In the genomic region with DNA sequence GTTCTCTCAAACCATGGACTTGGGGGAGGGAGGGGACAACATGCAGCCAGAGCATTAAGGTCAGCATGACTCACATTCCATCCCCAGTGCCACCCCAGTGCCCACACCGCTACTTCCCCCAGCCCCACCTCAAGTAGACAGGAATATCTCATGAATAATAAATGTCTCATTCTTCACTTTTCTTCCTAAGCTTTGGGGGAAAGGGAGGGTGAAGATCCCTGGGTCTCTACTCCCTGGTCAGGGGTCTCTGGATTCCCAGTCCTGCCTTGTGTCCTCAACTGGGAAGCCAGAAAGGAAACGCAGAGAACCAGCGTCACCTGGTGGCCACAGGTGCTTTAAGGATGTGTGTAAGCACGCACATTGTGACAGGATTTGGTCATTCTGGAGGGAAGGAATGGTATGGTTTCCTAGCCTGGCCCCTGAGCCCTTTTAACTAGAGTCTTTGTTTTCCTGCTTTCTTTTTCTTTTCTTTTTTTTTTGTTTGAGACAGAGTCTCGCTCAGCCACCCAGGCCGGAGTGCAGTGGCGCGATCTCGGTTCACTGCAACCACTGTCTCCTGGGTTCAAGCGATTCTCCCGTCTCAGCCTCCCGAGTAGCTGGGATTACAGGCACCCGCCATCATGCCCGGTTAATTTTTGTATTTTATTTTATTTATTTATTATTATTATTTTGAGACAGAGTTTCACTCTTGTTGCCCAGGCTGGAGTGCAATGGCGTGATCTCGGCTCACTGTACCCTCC, we compare ENCODE assay signal across 8 cellular contexts. TPM values are rescaled to one million over a fixed set of nuclear protein-coding genes. Genes with fewer than 3 reads are reported as not detected.
A peak's percentile ranks its signal among the peaks of the same experiment; 100 is the strongest.
DNase-seq lines count a peak whose midpoint lies in the region; ATAC-seq, FAIRE-seq and TF ChIP-seq lines count a peak whose summit lies in the region.

No MANE protein-coding gene starts in this region.

- H3K9me3 ChIP-seq in keratinocyte (ENCODE audit: control insufficient read depth, low read depth, low read length): no peaks in the 10 kb centered on the region

- no peaks in the 10 kb centered on the region for H3K27me3 Mint-ChIP-seq in MCF 10A (ENCODE audit: insufficient read depth, unreplicated experiment)

- H3K27ac Mint-ChIP-seq in MCF 10A (ENCODE audit: low read depth, unreplicated experiment): peak overlapping the region; percentile 70

- CTCF ChIA-PET in MCF 10A (lab: Yijun Ruan, JAX): interaction anchor here (0.6 to 6.1 kb wide), 41 partner anchors 10 to 329 kb away, joined by 3 to 57 read pairs (median 4); partner anchors contain the start of genes CBX5 and COPZ1

- dilution Hi-C loops in keratinocyte (cut with MboI; ENCODE audit: extremely low pct_ligation_motif_present, low sequenced_read_pairs): no loop called here

- no peaks in the 10 kb centered on the region for H3K27me3 ChIP-seq in keratinocyte (ENCODE audit: control insufficient read depth, extremely low read depth, insufficient read depth, low read length)

- POLR2A ChIA-PET in MCF 10A (lab: Yijun Ruan, JAX): interaction anchor here (0.7 to 2.8 kb wide), 7 partner anchors 81 to 144 kb away, joined by 3 to 8 read pairs (median 4); partner anchors contain the start of genes CBX5 and HNRNPA1

- H3K4me2 ChIP-seq in keratinocyte (ENCODE audit: control insufficient read depth, extremely low read depth, insufficient read depth, low read depth, low read length): no peak overlapping the region

- H3K4me1 Mint-ChIP-seq in MCF 10A (ENCODE audit: insufficient read depth, unreplicated experiment): peaks cover 21% of the 10 kb centered on the region

- H3K9ac ChIP-seq in keratinocyte (ENCODE audit: control insufficient read depth, extremely low read depth, insufficient read depth, low read length): peak overlapping the region; percentile 98

- H3K9me1 ChIP-seq in keratinocyte (ENCODE audit: control insufficient read depth, extremely low read depth, insufficient read depth, low read length): no peaks in the 10 kb centered on the region

- H4K20me1 ChIP-seq in keratinocyte (ENCODE audit: control insufficient read depth, extremely low read depth, insufficient read depth, low read length): no peaks in the 10 kb centered on the region

- no peak for ATAC-seq in HG02610 (IDR thresholded peaks at IDR 0.05; ENCODE audit: unreplicated experiment)
- no peak for ATAC-seq in HG02623 (IDR thresholded peaks at IDR 0.05; ENCODE audit: unreplicated experiment)

- TF ChIP-seq CTCF in MCF 10A (IDR thresholded peaks at IDR 0.05; ENCODE audit: unreplicated experiment) (peak; percentile 96), keratinocyte (optimal IDR thresholded peaks at IDR 0.05 in 1 of 3, IDR thresholded peaks at IDR 0.05 in 1 of 3, conservative IDR thresholded peaks at IDR 0.05 in 1 of 3; ENCODE audit: extremely low read depth in 1 of 3, insufficient read depth in 2 of 3, low read length in 3 of 3) (peak; percentile 82 to 98 (median 97))

- DNase-seq in GF-D8 (lab: John Stamatoyannopoulos, UW) (peak; percentile 3), NCI-H1105 treated with DMSO at 0.1 percent for 48 hours (lab: John Stamatoyannopoulos, UW) (peak; percentile 60), T follicular helper cell (ENCODE audit: low read depth) (peak; percentile 30), MCF 10A (ENCODE audit: unreplicated experiment) (peak; percentile 87), keratinocyte (ENCODE audit: low read depth, low spot score) (no peak)
- peak; percentile 52 to 60 for DNase-seq in stimulated activated CD4-positive, alpha-beta T cell treated with anti-CD3 and anti-CD28 coated beads, Interleukin-2, amount 100 ng/mL, for 48 hours

- peaks cover 25% of the 10 kb centered on the region for H3K4me1 ChIP-seq in keratinocyte (ENCODE audit: control insufficient read depth, extremely low read depth, insufficient read depth, low read length)

- H3K79me2 ChIP-seq in keratinocyte (ENCODE audit: control insufficient read depth, insufficient read depth, low read length): no peaks in the 10 kb centered on the region

- no TSS peak for BruUV-seq in MCF 10A (replicated peaks; lab: Mats Ljungman, UMichigan)

- no peaks in the 10 kb centered on the region for H3K36me3 ChIP-seq in keratinocyte (ENCODE audit: control insufficient read depth in 2 of 2, extremely low read depth in 1 of 2, insufficient read depth in 2 of 2, low read length in 2 of 2)

- no peak overlapping the region for H3K4me3 Mint-ChIP-seq in MCF 10A (ENCODE audit: unreplicated experiment)

- peak; percentile 66 for FAIRE-seq in keratinocyte (lab: Jason Lieb, UNC)

- H2AFZ ChIP-seq in keratinocyte (ENCODE audit: control insufficient read depth, low read length): no peak overlapping the region

- intact Hi-C loops in MCF 10A (cut with micrococcal nuclease): loop anchor here (1.0 to 10.0 kb wide), 5 partner anchors 24 to 356 kb away; partner anchors contain the start of genes HOXC8 and HOXC9

- peak overlapping the region; percentile 93 for H3K27ac ChIP-seq in keratinocyte (ENCODE audit: control insufficient read depth, insufficient read depth, low read length)

- no peaks in the 10 kb centered on the region for H3K36me3 Mint-ChIP-seq in MCF 10A (ENCODE audit: insufficient read depth, unreplicated experiment)

- no peaks in the 10 kb centered on the region for H3K9me3 Mint-ChIP-seq in MCF 10A (ENCODE audit: unreplicated experiment)

- H3K4me3 ChIP-seq in keratinocyte (ENCODE audit: control insufficient read depth in 2 of 3, extremely low read depth in 1 of 3, insufficient read depth in 2 of 3, low read depth in 1 of 3, low read length in 3 of 3): no peak overlapping the region

RNA-seq across cellular contexts. Expression of gene GPR84, which starts 3.4 kb away (rescaled TPM):
- 0.17 TPM in 1 of 2 replicates, not detected in the other for total RNA-seq in MCF 10A (2022)
- polyA plus RNA-seq in keratinocyte: 0.08 to 0.17 TPM (median 0.12 TPM) in 3 replicates
- 0.39 TPM for polyA plus RNA-seq in keratinocyte (2011; ENCODE audit: low read depth)
- not detected in 2 replicates for polyA plus RNA-seq in keratinocyte (2011; cell fraction: cytosol; rRNA removed)
- polyA plus RNA-seq in keratinocyte (2011; cell fraction: nucleus; rRNA removed): 1.2 and 1.7 TPM in 2 replicates
- 0.07 and 0.93 TPM in 2 replicates for polyA plus RNA-seq in keratinocyte (2012; ENCODE audit: low replicate concordance)
- polyA minus RNA-seq in keratinocyte: 0.70 TPM in 1 of 3 replicates, not detected in the others
- not detected for polyA minus RNA-seq in keratinocyte (2011; cell fraction: cytosol; rRNA and poly(A)+ RNA removed)
- polyA minus RNA-seq in keratinocyte (2011; cell fraction: nucleus; rRNA and poly(A)+ RNA removed): 0.21 and 0.39 TPM in 2 replicates

RNA-seq across cellular contexts. Expression of gene ZNF385A, which starts 23.6 kb away (rescaled TPM):
- 8.3 and 9.0 TPM in 2 replicates for total RNA-seq in MCF 10A (2022)
- polyA plus RNA-seq in keratinocyte: 11.4 to 20.1 TPM (median 13.3 TPM) in 3 replicates
- polyA plus RNA-seq in keratinocyte (2011; ENCODE audit: low read depth): 64.8 TPM
- 18.1 and 42.4 TPM in 2 replicates for polyA plus RNA-seq in keratinocyte (2011; cell fraction: cytosol; rRNA removed)
- 25.2 and 35.8 TPM in 2 replicates for polyA plus RNA-seq in keratinocyte (2011; cell fraction: nucleus; rRNA removed)
- polyA plus RNA-seq in keratinocyte (2012; ENCODE audit: low replicate concordance): 77.0 and 80.7 TPM in 2 replicates
- 16.2 to 88.2 TPM (median 23.5 TPM) in 3 replicates for polyA minus RNA-seq in keratinocyte
- 58.1 TPM for polyA minus RNA-seq in keratinocyte (2011; cell fraction: cytosol; rRNA and poly(A)+ RNA removed)
- 26.4 and 36.5 TPM in 2 replicates for polyA minus RNA-seq in keratinocyte (2011; cell fraction: nucleus; rRNA and poly(A)+ RNA removed)

RNA-seq across cellular contexts. Expression of gene COPZ1, which starts 36.0 kb away (rescaled TPM):
- total RNA-seq in MCF 10A (2022): 207 and 299 TPM in 2 replicates
- polyA plus RNA-seq in keratinocyte: 208 to 280 TPM (median 237 TPM) in 3 replicates
- polyA plus RNA-seq in keratinocyte (2011; ENCODE audit: low read depth): 136 TPM
- 168 and 272 TPM in 2 replicates for polyA plus RNA-seq in keratinocyte (2011; cell fraction: cytosol; rRNA removed)
- polyA plus RNA-seq in keratinocyte (2011; cell fraction: nucleus; rRNA removed): 102 and 115 TPM in 2 replicates
- polyA plus RNA-seq in keratinocyte (2012; ENCODE audit: low replicate concordance): 182 and 216 TPM in 2 replicates
- polyA minus RNA-seq in keratinocyte: 51.4 to 134 TPM (median 129 TPM) in 3 replicates
- 164 TPM for polyA minus RNA-seq in keratinocyte (2011; cell fraction: cytosol; rRNA and poly(A)+ RNA removed)
- 44.7 and 81.6 TPM in 2 replicates for polyA minus RNA-seq in keratinocyte (2011; cell fraction: nucleus; rRNA and poly(A)+ RNA removed)

RNA-seq across cellular contexts. Expression of gene ITGA5, which starts 58.2 kb away (rescaled TPM):
- total RNA-seq in MCF 10A (2022): 110 and 184 TPM in 2 replicates
- 47.9 to 107 TPM (median 68.0 TPM) in 3 replicates for polyA plus RNA-seq in keratinocyte
- polyA plus RNA-seq in keratinocyte (2011; ENCODE audit: low read depth): 14.5 TPM
- polyA plus RNA-seq in keratinocyte (2011; cell fraction: cytosol; rRNA removed): 25.2 and 31.4 TPM in 2 replicates
- 168 and 190 TPM in 2 replicates for polyA plus RNA-seq in keratinocyte (2011; cell fraction: nucleus; rRNA removed)
- polyA plus RNA-seq in keratinocyte (2012; ENCODE audit: low replicate concordance): 38.3 and 109 TPM in 2 replicates
- polyA minus RNA-seq in keratinocyte: 127 to 228 TPM (median 141 TPM) in 3 replicates
- 88.1 TPM for polyA minus RNA-seq in keratinocyte (2011; cell fraction: cytosol; rRNA and poly(A)+ RNA removed)
- 246 and 280 TPM in 2 replicates for polyA minus RNA-seq in keratinocyte (2011; cell fraction: nucleus; rRNA and poly(A)+ RNA removed)
